9 cellular contexts compared by ENCODE assay signal in genomic region chr17:40314557-40314953, GRCh38. TPM values are rescaled to one million over a fixed set of nuclear protein-coding genes. Genes with fewer than 3 reads are reported as not detected.
DNase-seq lines count a peak whose midpoint lies in the region; ATAC-seq, FAIRE-seq and TF ChIP-seq lines count a peak whose summit lies in the region.
"Had no signal": no experiment of that assay in that cellular context is flagged by ENCODE, and none has a peak within 500 bp of the region (broad histone marks: within the 10 kb centered on the region; RNA-seq: fewer than 3 reads in every experiment).

No MANE protein-coding gene starts in this region.

- peaks cover 53% of the 10 kb centered on the region for H3K4me1 Mint-ChIP-seq in T-helper 2 cell treated with Interferon-gamma antibody and Interleukin-4, amounts not matched to agents 5 μg/mL and 100 μg/mL, for 36 hours (ENCODE audit: low read depth)

- no peak overlapping the region for H2AFZ ChIP-seq in Loucy (ENCODE audit: low read length)
- H2AFZ ChIP-seq: parathyroid adenoma had no signal

- H3K9me3 Mint-ChIP-seq in T-helper 2 cell treated with Interferon-gamma antibody and Interleukin-4, amounts not matched to agents 5 μg/mL and 100 μg/mL, for 36 hours, result no peaks in the 10 kb centered on the region

- H3K9ac ChIP-seq in Loucy (ENCODE audit: low read depth, low read length, poor library complexity, severe bottlenecking), result peak overlapping the region; percentile 76
- H3K9ac ChIP-seq: parathyroid adenoma had no signal

- peaks cover 11% of the 10 kb centered on the region for H4K20me1 ChIP-seq in Loucy (ENCODE audit: insufficient read depth, low read length, poor library complexity, severe bottlenecking)

- TF ChIP-seq CTCF in BJ (IDR thresholded peaks at IDR 0.05; ENCODE audit: insufficient read depth, low read depth, low read length), result no peak
- peak; percentile 22 for TF ChIP-seq CTCF in Loucy (conservative IDR thresholded peaks at IDR 0.05; ENCODE audit: low read length)
- peak in 1 of 6 experiments; percentile 8 for TF ChIP-seq CTCF in adrenal gland (IDR thresholded peaks at IDR 0.05)
- no peak for TF ChIP-seq CTCF in D721Med (IDR thresholded peaks at IDR 0.05; ENCODE audit: insufficient read depth, missing control alignments)

- no peak for TF ChIP-seq POLR2A in adrenal gland (IDR thresholded peaks at IDR 0.05)

- H3F3A ChIP-seq in Loucy (ENCODE audit: low read depth), result peaks cover 5% of the 10 kb centered on the region; the same call in 1 of the 2 replicates

- H3K4me3 ChIP-seq in BJ (ENCODE audit: low read depth, low read length) (no peak overlapping the region), Loucy (ENCODE audit: low read length, poor library complexity, severe bottlenecking) (peak overlapping the region; percentile 19), adrenal gland (no peak overlapping the region)

- FAIRE-seq in D721Med (lab: Jason Lieb, UNC), result no peak

- CTCF ChIA-PET in BJ (lab: Yijun Ruan, JAX), result interaction anchor here (8.5 to 30.6 kb wide), 2 partner anchors 9 to 38 kb away, joined by 115 to 762 read pairs; partner anchors contain the start of genes GJD3 and RARA

- H3K36me3 Mint-ChIP-seq in T-helper 2 cell treated with Interferon-gamma antibody and Interleukin-4, amounts not matched to agents 5 μg/mL and 100 μg/mL, for 36 hours (ENCODE audit: low read depth), result peaks cover 1% of the 10 kb centered on the region

- H3K9me3 ChIP-seq in Loucy (ENCODE audit: insufficient read depth, low read depth, low read length) (no peaks in the 10 kb centered on the region), adrenal gland (replicated peaks in 1 of 3) (no peaks in the 10 kb centered on the region)

- H3K36me3 ChIP-seq in BJ (ENCODE audit: control insufficient read depth, insufficient read depth, low read length) (no peaks in the 10 kb centered on the region), Loucy (ENCODE audit: insufficient read depth, low read length) (no peaks in the 10 kb centered on the region), adrenal gland (replicated peaks in 1 of 2) (no peaks in the 10 kb centered on the region)

- WGBS in adrenal gland, 4 donors, result 6 to 20% (median 13%) methylated on average over 1 to 3 of the region's 3 CpGs; no CpG with 5 or more reads in 1 of the 4 donors

- H3K27ac Mint-ChIP-seq in T-helper 2 cell treated with Interferon-gamma antibody and Interleukin-4, amounts not matched to agents 5 μg/mL and 100 μg/mL, for 36 hours, result peak overlapping the region; percentile 72

- intact Hi-C loops in adrenal gland (cut with DNase I), result no loop called here

- no peak overlapping the region for H3K4me3 Mint-ChIP-seq in T-helper 2 cell treated with Interferon-gamma antibody and Interleukin-4, amounts not matched to agents 5 μg/mL and 100 μg/mL, for 36 hours

- peak overlapping the region; percentile 47 for H3K4me2 ChIP-seq in Loucy (ENCODE audit: low read depth, low read length, poor library complexity, severe bottlenecking)

- POLR2A ChIA-PET in BJ (lab: Charles Lee), result no interaction called here

- H3K79me2 ChIP-seq in Loucy (ENCODE audit: insufficient read depth, low read length), result peaks cover 24% of the 10 kb centered on the region

- H3K27me3 Mint-ChIP-seq in T-helper 2 cell treated with Interferon-gamma antibody and Interleukin-4, amounts not matched to agents 5 μg/mL and 100 μg/mL, for 36 hours (ENCODE audit: low read depth), result no peaks in the 10 kb centered on the region

- no peak for ATAC-seq in GM19023 (IDR thresholded peaks at IDR 0.05; ENCODE audit: unreplicated experiment)

- no peaks in the 10 kb centered on the region for H3K27me3 ChIP-seq in BJ (ENCODE audit: control insufficient read depth, insufficient read depth, low read length)
- no peaks in the 10 kb centered on the region for H3K27me3 ChIP-seq in Loucy (ENCODE audit: insufficient read depth, low read length, poor library complexity, severe bottlenecking)
- no peaks in the 10 kb centered on the region for H3K27me3 ChIP-seq in adrenal gland

- H3K4me1 ChIP-seq in Loucy (ENCODE audit: insufficient read depth, low read length, poor library complexity, severe bottlenecking) (peaks cover 88% of the 10 kb centered on the region), adrenal gland (replicated peaks in 1 of 2) (peaks cover 51 to 93% of the 10 kb centered on the region in 2 donors)

- H3K9me2 ChIP-seq in Loucy (replicated peaks; ENCODE audit: low read depth, low read length), result no peaks in the 10 kb centered on the region

- peak overlapping the region in 3 of 5 donors; percentile 52 to 90 (median 56) for H3K27ac ChIP-seq in adrenal gland
- H3K27ac ChIP-seq: parathyroid adenoma had no signal

- peak; percentile 56 for DNase-seq in BJ (ENCODE audit: low read depth)
- DNase-seq in T-helper 2 cell treated with Interferon-gamma antibody and Interleukin-4, amounts not matched to agents 5 μg/mL and 100 μg/mL, for 36 hours (ENCODE audit: low spot score), result peak; percentile 68
- peak; percentile 95 to 100 (median 98) for DNase-seq in adrenal gland
- DNase-seq in hepatic stellate cell (ENCODE audit: low spot score), result peak; percentile 95
- peak; percentile 83 to 87 for DNase-seq in stimulated activated CD4-positive, alpha-beta T cell treated with anti-CD3 and anti-CD28 coated beads, Interleukin-2, amount 100 ng/mL, for 24 hours
- no peak for DNase-seq in D721Med (ENCODE audit: insufficient read length, low spot score)

RNA-seq across cellular contexts. Expression of gene RARA, which starts 5.6 kb away (rescaled TPM):
- polyA plus RNA-seq in BJ (2011; rRNA removed) (6.3 and 6.5 TPM in 2 replicates), adrenal gland (10 to 100 TPM; 12.7 to 58.2 (median 26.8) TPM)
- polyA minus RNA-seq in BJ (2011; rRNA and poly(A)+ RNA removed), result 11.3 and 11.6 TPM in 2 replicates
- total RNA-seq in adrenal gland, result 10 to 100 TPM; 24.8 to 51.8 (median 34.4) TPM

RNA-seq across cellular contexts. Expression of gene CDC6, which starts 26.9 kb away (rescaled TPM):
- polyA plus RNA-seq in BJ (2011; rRNA removed), result 5.6 and 9.8 TPM in 2 replicates
- 3.3 and 3.9 TPM in 2 replicates for polyA minus RNA-seq in BJ (2011; rRNA and poly(A)+ RNA removed)
- total RNA-seq in adrenal gland, result 10 to 100 TPM in 1 of 8 donors, 1 to 10 TPM in 6, under 1 TPM in 1; 0.69 to 12.1 (median 2.5) TPM
- polyA plus RNA-seq in adrenal gland, result 10 to 100 TPM in 1 of 3 donors, 1 to 10 TPM in 2; 1.0 to 31.3 (median 1.0) TPM

RNA-seq across cellular contexts. Expression of gene GJD3, which starts 50.0 kb away (rescaled TPM):
- 0.48 and 0.56 TPM in 2 replicates for polyA plus RNA-seq in BJ (2011; rRNA removed)
- polyA minus RNA-seq in BJ (2011; rRNA and poly(A)+ RNA removed), result 0.26 and 0.28 TPM in 2 replicates
- total RNA-seq in adrenal gland, result 1 to 10 TPM; 1.3 to 8.7 (median 1.9) TPM
- polyA plus RNA-seq in adrenal gland, result not detected
